29 cellular contexts compared by ENCODE assay signal in genomic region chr21:20315044-20315443, GRCh38.
"Had no signal": no experiment of that assay in that cellular context is flagged by ENCODE, and none has a peak within 500 bp of the region (broad histone marks: within the 10 kb centered on the region; RNA-seq: fewer than 3 reads in every experiment).

No MANE protein-coding gene starts in this region.

- H3K4me3 Mint-ChIP-seq: dendritic cell treated with granulocyte-macrophage colony-stimulating factor and Interleukin-4, amounts not matched to agents 40 ng/mL and 50 ng/mL, for 4 days; effector memory CD8-positive, alpha-beta T cell; endodermal cell had no signal

- H3K27ac ChIP-seq: colonic mucosa, coronary artery, dorsolateral prefrontal cortex, epithelial cell of prostate, esophagus muscularis mucosa, esophagus squamous epithelium, foreskin keratinocyte, gastrocnemius medialis, gastroesophageal sphincter, heart left ventricle, heart right ventricle had no signal

- H3K27me3 Mint-ChIP-seq: dendritic cell treated with granulocyte-macrophage colony-stimulating factor and Interleukin-4, amounts not matched to agents 40 ng/mL and 50 ng/mL, for 4 days; effector memory CD8-positive, alpha-beta T cell had no signal

- H3K4me1 Mint-ChIP-seq: endodermal cell had no signal

- H3K36me3 ChIP-seq: colonic mucosa, esophagus muscularis mucosa, esophagus squamous epithelium, gastrocnemius medialis, gastroesophageal sphincter, heart left ventricle, heart right ventricle had no signal

- H3K9me3 ChIP-seq: colonic mucosa, esophagus squamous epithelium, gastrocnemius medialis had no signal

- H3K27me3 ChIP-seq: colonic mucosa, dorsolateral prefrontal cortex, esophagus muscularis mucosa, esophagus squamous epithelium, foreskin keratinocyte, gastrocnemius medialis, gastroesophageal sphincter, heart left ventricle, heart right ventricle had no signal

- H3K4me1 ChIP-seq: colonic mucosa, esophagus muscularis mucosa, esophagus squamous epithelium, foreskin keratinocyte, gastrocnemius medialis, gastroesophageal sphincter, heart left ventricle, heart right ventricle had no signal

- DNase-seq: colonic mucosa; cortex of kidney; dermis blood vessel endothelial cell; dorsolateral prefrontal cortex; effector CD4-positive, alpha-beta T cell; effector CD8-positive, alpha-beta T cell; effector memory CD4-positive, alpha-beta T cell; effector memory CD8-positive, alpha-beta T cell; endodermal cell; erythroblast; esophagus squamous epithelium; foreskin fibroblast; foreskin keratinocyte; foreskin melanocyte; gastrocnemius medialis; glutamatergic neuron; head of caudate nucleus; heart left ventricle; heart right ventricle had no signal

- ATAC-seq: effector memory CD8-positive, alpha-beta T cell; esophagus mucosa; foreskin keratinocyte; gastrocnemius medialis; gastroesophageal sphincter; heart left ventricle; heart right ventricle had no signal

- FAIRE-seq: colon, endometrium, endothelial cell of umbilical vein, frontal cortex had no signal

- H3K4me3 ChIP-seq: colonic mucosa, coronary artery, dorsolateral prefrontal cortex, esophagus muscularis mucosa, esophagus squamous epithelium, gastrocnemius medialis, gastroesophageal sphincter, heart left ventricle, heart right ventricle had no signal

- H3K27ac Mint-ChIP-seq: dendritic cell treated with granulocyte-macrophage colony-stimulating factor and Interleukin-4, amounts not matched to agents 40 ng/mL and 50 ng/mL, for 4 days; effector memory CD8-positive, alpha-beta T cell; endodermal cell had no signal
